In genomic region chr12:6364037-6364360, GRCh38 we compare ENCODE assay signal across 8 cellular contexts. TPM values are rescaled to one million over a fixed set of nuclear protein-coding genes. Genes with fewer than 3 reads are reported as not detected.
DNase-seq lines count a peak whose midpoint lies in the region; ATAC-seq and TF ChIP-seq lines count a peak whose summit lies in the region.

No MANE protein-coding gene starts in this region.

- TF ChIP-seq CTCF in foreskin fibroblast (IDR thresholded peaks at IDR 0.05; ENCODE audit: low read depth, low read length) (no peak), parathyroid adenoma (IDR thresholded peaks at IDR 0.05) (no peak), OCI-LY7 (conservative IDR thresholded peaks at IDR 0.05; ENCODE audit: low read length) (no peak)

- peak overlapping the region; percentile 64 for H3K27ac ChIP-seq in CD4-positive, alpha-beta memory T cell (ENCODE audit: low read depth, low read length)
- peak overlapping the region; percentile 81 for H3K27ac ChIP-seq in parathyroid adenoma
- H3K27ac ChIP-seq in OCI-LY7 (ENCODE audit: low read depth, low read length, poor library complexity, severe bottlenecking), result no peak overlapping the region

- ATAC-seq in HG03175 (IDR thresholded peaks at IDR 0.05; ENCODE audit: unreplicated experiment), result no peak

- intact Hi-C loops in CD4-positive, alpha-beta memory T cell (cut with micrococcal nuclease), result no loop called here
- intact Hi-C loops in OCI-LY7 (cut with micrococcal nuclease; ENCODE audit: unreplicated experiment), result loop anchor here (5.0 kb wide), 1 partner anchor 1537 kb away; no protein-coding TSS in a partner anchor

- peak overlapping the region; percentile 84 to 91 (median 88) for H3K4me3 Mint-ChIP-seq in CD4-positive, alpha-beta memory T cell
- peak overlapping the region; percentile 67 for H3K4me3 Mint-ChIP-seq in activated CD4-positive, alpha-beta T cell treated with anti-CD3 and anti-CD28 coated beads, Interleukin-2, amount 10 ng/mL, durations not matched to agents 7 days and 5 days

- H3K79me2 ChIP-seq in parathyroid adenoma, result no peaks in the 10 kb centered on the region
- no peaks in the 10 kb centered on the region for H3K79me2 ChIP-seq in OCI-LY7 (ENCODE audit: insufficient read depth, low read depth, low read length)

- no peak overlapping the region for H3K9ac ChIP-seq in parathyroid adenoma

- H3K36me3 Mint-ChIP-seq in CD4-positive, alpha-beta memory T cell, result no peaks in the 10 kb centered on the region
- no peaks in the 10 kb centered on the region for H3K36me3 Mint-ChIP-seq in activated CD4-positive, alpha-beta T cell treated with anti-CD3 and anti-CD28 coated beads, Interleukin-2, amount 10 ng/mL, durations not matched to agents 7 days and 5 days (ENCODE audit: low read depth)

- CTCF ChIA-PET in CD4-positive, alpha-beta memory T cell (lab: Charles Lee; ENCODE audit: partially characterized antibody), result interaction anchor here (1.0 to 14.3 kb wide), 7 partner anchors 9 to 174 kb away, joined by 3 to 268 read pairs (median 4); partner anchors contain the start of gene TNFRSF1A
- CTCF ChIA-PET in activated CD4-positive, alpha-beta T cell treated with anti-CD3 and anti-CD28 coated beads, Interleukin-2, amount 10 ng/mL, durations not matched to agents 7 days and 5 days (lab: Charles Lee), result interaction anchor here (0.7 to 2.1 kb wide), 4 partner anchors 10 to 85 kb away, joined by 3 to 7 read pairs (median 4); no protein-coding TSS in a partner anchor
- CTCF ChIA-PET in OCI-LY7 (lab: Charles Lee; ENCODE audit: unreplicated experiment), result interaction anchor here (1.7 kb wide), 1 partner anchor 20 kb away, joined by 5 read pairs; no protein-coding TSS in a partner anchor

- peaks cover 31% of the 10 kb centered on the region for H3K4me1 ChIP-seq in CD4-positive, alpha-beta memory T cell (ENCODE audit: insufficient read depth, low read length)
- peaks cover 3% of the 10 kb centered on the region for H3K4me1 ChIP-seq in parathyroid adenoma
- peaks cover 65% of the 10 kb centered on the region for H3K4me1 ChIP-seq in OCI-LY7 (ENCODE audit: insufficient read depth, low read length, poor library complexity, severe bottlenecking)

- H2AFZ ChIP-seq in parathyroid adenoma (peak overlapping the region; percentile 78), OCI-LY7 (ENCODE audit: low read length) (no peak overlapping the region; the same call in 1 of the 2 replicates)

- POLR2A ChIA-PET in CD4-positive, alpha-beta memory T cell (lab: Charles Lee; ENCODE audit: partially characterized antibody), result interaction anchor here (0.7 to 7.5 kb wide), 11 partner anchors 8 to 171 kb away, joined by 3 to 250 read pairs (median 6); partner anchors contain the start of genes GAPDH, SCNN1A, TNFRSF1A and VAMP1
- POLR2A ChIA-PET in activated CD4-positive, alpha-beta T cell treated with anti-CD3 and anti-CD28 coated beads, Interleukin-2, amount 10 ng/mL, durations not matched to agents 7 days and 5 days (lab: Charles Lee), result interaction anchor here (0.6 kb wide), 1 partner anchor 1570 kb away, joined by 3 read pairs; no protein-coding TSS in a partner anchor
- POLR2A ChIA-PET in OCI-LY7 (lab: Charles Lee), result interaction anchor here (0.7 to 8.3 kb wide), 8 partner anchors 9 to 1712 kb away, joined by 3 to 55 read pairs (median 4); partner anchors contain the start of gene TNFRSF1A

- H3K27ac Mint-ChIP-seq in CD4-positive, alpha-beta memory T cell, result peak overlapping the region; percentile 68 to 93 (median 89)
- H3K27ac Mint-ChIP-seq in activated CD4-positive, alpha-beta T cell treated with anti-CD3 and anti-CD28 coated beads, Interleukin-2, amount 10 ng/mL, durations not matched to agents 7 days and 5 days, result peak overlapping the region; percentile 85

- H3K9me2 ChIP-seq in OCI-LY7 (ENCODE audit: insufficient read depth, low read length), result no peaks in the 10 kb centered on the region

- H3K9me3 ChIP-seq in CD4-positive, alpha-beta memory T cell (ENCODE audit: control insufficient read depth in 1 of 2, low read length in 2 of 2), result no peaks in the 10 kb centered on the region
- H3K9me3 ChIP-seq in parathyroid adenoma (ENCODE audit: control insufficient read depth, low read length), result no peaks in the 10 kb centered on the region
- H3K9me3 ChIP-seq in OCI-LY7 (ENCODE audit: low read length), result no peaks in the 10 kb centered on the region

- no peaks in the 10 kb centered on the region for H3K36me3 ChIP-seq in CD4-positive, alpha-beta memory T cell (ENCODE audit: insufficient read depth, low read length)
- H3K36me3 ChIP-seq in parathyroid adenoma (ENCODE audit: control insufficient read depth, insufficient read depth, low read length) (no peaks in the 10 kb centered on the region), OCI-LY7 (ENCODE audit: insufficient read depth, low read length) (no peaks in the 10 kb centered on the region)

- peaks cover 12 to 51% (median 22%) of the 10 kb centered on the region in 4 donors for H3K4me1 Mint-ChIP-seq in CD4-positive, alpha-beta memory T cell
- H3K4me1 Mint-ChIP-seq in activated CD4-positive, alpha-beta T cell treated with anti-CD3 and anti-CD28 coated beads, Interleukin-2, amount 10 ng/mL, durations not matched to agents 7 days and 5 days, result peaks cover 54% of the 10 kb centered on the region

- DNase-seq in CD4-positive, alpha-beta memory T cell, result no peak
- peak; percentile 42 for DNase-seq in activated CD4-positive, alpha-beta T cell treated with anti-CD3 and anti-CD28 coated beads, Interleukin-2, amount 10 ng/mL, durations not matched to agents 7 days and 5 days
- DNase-seq in foreskin fibroblast (peak in 1 of 2 donors; percentile 49), NCI-H526 (lab: John Stamatoyannopoulos, UW) (no peak), OCI-LY7 (ENCODE audit: low spot score) (no peak)
- DNase-seq in stimulated activated CD4-positive, alpha-beta T cell treated with anti-CD3 and anti-CD28 coated beads, Interleukin-15, amount 100 ng/mL, for 24 hours, result no peak

- H4K20me1 ChIP-seq in OCI-LY7 (ENCODE audit: insufficient read depth, low read length), result no peaks in the 10 kb centered on the region

- H3K9me3 Mint-ChIP-seq in CD4-positive, alpha-beta memory T cell, result no peaks in the 10 kb centered on the region
- no peaks in the 10 kb centered on the region for H3K9me3 Mint-ChIP-seq in activated CD4-positive, alpha-beta T cell treated with anti-CD3 and anti-CD28 coated beads, Interleukin-2, amount 10 ng/mL, durations not matched to agents 7 days and 5 days

- H3K4me3 ChIP-seq in CD4-positive, alpha-beta memory T cell (ENCODE audit: low read length in 2 of 2), result peak overlapping the region; percentile 69 to 73
- peak overlapping the region; percentile 57 to 64 for H3K4me3 ChIP-seq in foreskin fibroblast (ENCODE audit: low read depth in 1 of 2, low read length in 2 of 2)
- peak overlapping the region; percentile 61 for H3K4me3 ChIP-seq in parathyroid adenoma (ENCODE audit: low read depth, low read length)
- H3K4me3 ChIP-seq in OCI-LY7 (ENCODE audit: low read depth, low read length, poor library complexity, severe bottlenecking), result no peak overlapping the region

- no peaks in the 10 kb centered on the region for H3K27me3 ChIP-seq in CD4-positive, alpha-beta memory T cell (ENCODE audit: insufficient read depth, low read length)
- H3K27me3 ChIP-seq in parathyroid adenoma (ENCODE audit: control insufficient read depth, insufficient read depth, low read length), result no peaks in the 10 kb centered on the region

- H3K4me2 ChIP-seq in parathyroid adenoma (ENCODE audit: low read length) (peak overlapping the region; percentile 77), OCI-LY7 (ENCODE audit: low read length) (no peak overlapping the region)

- H3K27me3 Mint-ChIP-seq in CD4-positive, alpha-beta memory T cell, result no peaks in the 10 kb centered on the region
- H3K27me3 Mint-ChIP-seq in activated CD4-positive, alpha-beta T cell treated with anti-CD3 and anti-CD28 coated beads, Interleukin-2, amount 10 ng/mL, durations not matched to agents 7 days and 5 days, result no peaks in the 10 kb centered on the region

- BruUV-seq in OCI-LY7 (replicated peaks; lab: Mats Ljungman, UMichigan), result no TSS peak

RNA-seq across cellular contexts. Expression of gene SCNN1A, which starts 11.4 kb away (rescaled TPM):
- 1 to 10 TPM in 1 of 2 experiments, under 1 TPM in 1; 0.67 to 1.3 TPM for total RNA-seq in CD4-positive, alpha-beta memory T cell
- under 1 TPM; 0.24 to 0.53 TPM for polyA plus RNA-seq in CD4-positive, alpha-beta memory T cell
- total RNA-seq in activated CD4-positive, alpha-beta T cell treated with anti-CD3 and anti-CD28 coated beads, Interleukin-2, amount 10 ng/mL, durations not matched to agents 7 days and 5 days, result under 1 TPM; 0.54 to 0.67 TPM
- 0.35 and 0.51 TPM in 2 replicates for total RNA-seq in OCI-LY7 (2014; rRNA removed; shearing (Covaris generic))
- 1.0 and 1.3 TPM in 2 replicates for total RNA-seq in OCI-LY7 (2022)

RNA-seq across cellular contexts. Expression of gene LTBR, which starts 20.0 kb away (rescaled TPM):
- 1 to 10 TPM; 1.1 to 1.3 TPM for total RNA-seq in CD4-positive, alpha-beta memory T cell
- polyA plus RNA-seq in CD4-positive, alpha-beta memory T cell, result not detected
- total RNA-seq in activated CD4-positive, alpha-beta T cell treated with anti-CD3 and anti-CD28 coated beads, Interleukin-2, amount 10 ng/mL, durations not matched to agents 7 days and 5 days, result not detected
- not detected in 2 replicates for total RNA-seq in OCI-LY7 (2014; rRNA removed; shearing (Covaris generic))
- not detected in 2 replicates for total RNA-seq in OCI-LY7 (2022)

RNA-seq across cellular contexts. Expression of gene TNFRSF1A, which starts 22.1 kb away (rescaled TPM):
- total RNA-seq in CD4-positive, alpha-beta memory T cell, result 10 to 100 TPM; 80.7 to 86.7 TPM
- 10 to 100 TPM; 14.5 to 36.4 TPM for polyA plus RNA-seq in CD4-positive, alpha-beta memory T cell
- 10 to 100 TPM; 59.3 to 64.4 TPM for total RNA-seq in activated CD4-positive, alpha-beta T cell treated with anti-CD3 and anti-CD28 coated beads, Interleukin-2, amount 10 ng/mL, durations not matched to agents 7 days and 5 days
- 23.4 and 37.3 TPM in 2 replicates for total RNA-seq in OCI-LY7 (2014; rRNA removed; shearing (Covaris generic))
- 50.9 and 55.7 TPM in 2 replicates for total RNA-seq in OCI-LY7 (2022)

RNA-seq across cellular contexts. Expression of gene PLEKHG6, which starts 53.5 kb away (rescaled TPM):
- total RNA-seq in CD4-positive, alpha-beta memory T cell, result not detected
- under 1 TPM in 1 of 2 donors, not detected in 1; 0.22 TPM for polyA plus RNA-seq in CD4-positive, alpha-beta memory T cell
- not detected for total RNA-seq in activated CD4-positive, alpha-beta T cell treated with anti-CD3 and anti-CD28 coated beads, Interleukin-2, amount 10 ng/mL, durations not matched to agents 7 days and 5 days
- total RNA-seq in OCI-LY7 (2014; rRNA removed; shearing (Covaris generic)), result not detected in 2 replicates
- not detected in 2 replicates for total RNA-seq in OCI-LY7 (2022)
